In genomic region chr14:48622980-48623379, GRCh38 we compare ENCODE assay signal across 18 cellular contexts.
DNase-seq lines count a peak whose midpoint lies in the region; FAIRE-seq and TF ChIP-seq lines count a peak whose summit lies in the region.
"Had no signal": no experiment of that assay in that cellular context is flagged by ENCODE, and none has a peak within 500 bp of the region (broad histone marks: within the 10 kb centered on the region; RNA-seq: fewer than 3 reads in every experiment).

No MANE protein-coding gene starts in this region.

- no peak overlapping the region for H3K14ac ChIP-seq in mesenchymal stem cell (ENCODE audit: low read length in 2 of 2)

- H3K9ac ChIP-seq in astrocyte (ENCODE audit: low read length) (no peak overlapping the region), mesenchymal stem cell (ENCODE audit: low read length) (no peak overlapping the region)
- H3K9ac ChIP-seq: BLaER1 had no signal

- no peak overlapping the region for H3K18ac ChIP-seq in mesenchymal stem cell (ENCODE audit: low read depth in 1 of 2, low read length in 2 of 2)

- peak; percentile 11 for DNase-seq in HT1080 (ENCODE audit: low read depth)
- DNase-seq in NCI-H226 = peak; percentile 63
- no peak for DNase-seq in astrocyte (ENCODE audit: low read depth)
- peak; percentile 6 for DNase-seq in mesenchymal stem cell
- no peak for DNase-seq in cerebellar cortex (ENCODE audit: low spot score)
- DNase-seq in NCI-H146 treated with DMSO at 0.1 percent for 48 hours (lab: John Stamatoyannopoulos, UW; ENCODE audit: unreplicated experiment) = no peak
- no peak for DNase-seq in urothelium cell line (ENCODE audit: low spot score)
- DNase-seq: 8988T; CD4-positive, alpha-beta memory T cell; DMS153; DMS79; GDM1; H9 had no signal

- no peak overlapping the region for H2AK5ac ChIP-seq in mesenchymal stem cell (ENCODE audit: low read length, severe bottlenecking)

- FAIRE-seq in astrocyte (lab: Jason Lieb, UNC) (no peak), urothelium cell line (lab: Jason Lieb, UNC) (no peak)
- FAIRE-seq: GM12892, GM18507, H1 had no signal

- no peaks in the 10 kb centered on the region for H3K9me3 Mint-ChIP-seq in astrocyte (ENCODE audit: unreplicated experiment)
- H3K9me3 Mint-ChIP-seq: H9 had no signal

- H3K4me1 Mint-ChIP-seq in astrocyte (ENCODE audit: low read depth, unreplicated experiment) = no peaks in the 10 kb centered on the region
- H3K4me1 Mint-ChIP-seq: CD14-positive monocyte; CD4-positive, alpha-beta memory T cell had no signal

- H3K27me3 Mint-ChIP-seq in astrocyte (ENCODE audit: low read depth, unreplicated experiment) = no peaks in the 10 kb centered on the region
- H3K27me3 Mint-ChIP-seq: CD4-positive, alpha-beta memory T cell had no signal

- no peak for TF ChIP-seq CTCF in astrocyte (IDR thresholded peaks at IDR 0.05; ENCODE audit: insufficient read depth, low read depth, low read length)

- no peak overlapping the region for H3K4me3 ChIP-seq in astrocyte (ENCODE audit: insufficient read depth, low read depth, low read length)
- no peak overlapping the region for H3K4me3 ChIP-seq in mesenchymal stem cell (ENCODE audit: insufficient read depth in 1 of 2, low read depth in 1 of 2, low read length in 2 of 2)
- H3K4me3 ChIP-seq: BLaER1 had no signal

- no peak overlapping the region for H2BK15ac ChIP-seq in mesenchymal stem cell (ENCODE audit: low read depth, poor library complexity, severe bottlenecking)

- peak overlapping the region; percentile 2 for H3K27ac ChIP-seq in astrocyte (ENCODE audit: low read depth, low read length)
- no peak overlapping the region for H3K27ac ChIP-seq in mesenchymal stem cell (ENCODE audit: low read length, poor library complexity, severe bottlenecking)
- H3K27ac ChIP-seq: BLaER1 had no signal

- WGBS in mesenchymal stem cell = no CpG with 5 or more reads among the region's 1 CpG

- H3K4me3 Mint-ChIP-seq in astrocyte (ENCODE audit: unreplicated experiment) = no peak overlapping the region
- H3K4me3 Mint-ChIP-seq: CD14-positive monocyte; CD4-positive, alpha-beta memory T cell; H9 had no signal

- no peaks in the 10 kb centered on the region for H4K20me1 ChIP-seq in astrocyte (ENCODE audit: insufficient read depth, low read length)
- H4K20me1 ChIP-seq: BLaER1 had no signal

- no peaks in the 10 kb centered on the region for H3K4me1 ChIP-seq in astrocyte (ENCODE audit: insufficient read depth, low read length)
- H3K4me1 ChIP-seq in mesenchymal stem cell (ENCODE audit: control insufficient read depth, insufficient read depth, low read depth, low read length) = no peaks in the 10 kb centered on the region
- H3K4me1 ChIP-seq: BLaER1 had no signal

- H2BK5ac ChIP-seq in mesenchymal stem cell (ENCODE audit: low read depth, low read length, poor library complexity, severe bottlenecking) = no peak overlapping the region

- no peak overlapping the region for H3K27ac Mint-ChIP-seq in astrocyte (ENCODE audit: unreplicated experiment)
- H3K27ac Mint-ChIP-seq: CD14-positive monocyte; CD4-positive, alpha-beta memory T cell; H9 had no signal

- H2BK120ac ChIP-seq in mesenchymal stem cell (ENCODE audit: low read depth, low read length) = no peak overlapping the region

- H3K23ac ChIP-seq in mesenchymal stem cell (ENCODE audit: low read length in 2 of 2) = no peak overlapping the region

- H3K9me3 ChIP-seq in astrocyte (ENCODE audit: insufficient read depth, low read depth, low read length) = no peaks in the 10 kb centered on the region
- no peaks in the 10 kb centered on the region for H3K9me3 ChIP-seq in mesenchymal stem cell (ENCODE audit: control insufficient read depth, low read length)
- H3K9me3 ChIP-seq: BLaER1 had no signal

- H3K4ac ChIP-seq in mesenchymal stem cell (ENCODE audit: low read depth in 1 of 2, low read length in 2 of 2) = no peak overlapping the region

- no peaks in the 10 kb centered on the region for H3K79me2 ChIP-seq in astrocyte (ENCODE audit: insufficient read depth, low read length)

- H3K36me3 ChIP-seq in astrocyte (ENCODE audit: insufficient read depth, low read length) (no peaks in the 10 kb centered on the region), mesenchymal stem cell (ENCODE audit: control insufficient read depth in 1 of 2, insufficient read depth in 2 of 2, low read depth in 1 of 2, low read length in 2 of 2) (no peaks in the 10 kb centered on the region)
- H3K36me3 ChIP-seq: BLaER1 had no signal

- H3K27me3 ChIP-seq in astrocyte (ENCODE audit: insufficient read depth, low read length) (no peaks in the 10 kb centered on the region), mesenchymal stem cell (ENCODE audit: control insufficient read depth in 1 of 2, insufficient read depth in 1 of 2, low read length in 2 of 2) (no peaks in the 10 kb centered on the region)
- H3K27me3 ChIP-seq: BLaER1 had no signal

- no peak overlapping the region for H4K8ac ChIP-seq in mesenchymal stem cell (ENCODE audit: low read length)

- H3K36me3 Mint-ChIP-seq in astrocyte (ENCODE audit: low read depth, unreplicated experiment) = no peaks in the 10 kb centered on the region
- H3K36me3 Mint-ChIP-seq: CD14-positive monocyte; CD4-positive, alpha-beta memory T cell had no signal

- H2AFZ ChIP-seq in astrocyte (ENCODE audit: low read depth, low read length) = no peak overlapping the region
- H2AFZ ChIP-seq in mesenchymal stem cell (ENCODE audit: low read depth, low read length) = no peak overlapping the region

- no peak overlapping the region for H4K91ac ChIP-seq in mesenchymal stem cell (ENCODE audit: low read length)

- no peak overlapping the region for H2BK12ac ChIP-seq in mesenchymal stem cell (ENCODE audit: low read length in 2 of 2)

- H3K79me1 ChIP-seq in mesenchymal stem cell (replicated peaks; ENCODE audit: low read length, poor library complexity, severe bottlenecking) = no peaks in the 10 kb centered on the region

- H3K4me2 ChIP-seq in astrocyte (ENCODE audit: low read length) (no peak overlapping the region), mesenchymal stem cell (ENCODE audit: low read length, poor library complexity, severe bottlenecking) (no peak overlapping the region)
- H3K4me2 ChIP-seq: BLaER1 had no signal

Comparison
In these comparisons a context has a peak if more than half of its experiments do, and no peak if none do; other contexts are left out.
1. DNase-seq: peak in HT1080 (single experiment), NCI-H226 (single experiment) and mesenchymal stem cell (single experiment); none in astrocyte (single experiment), cerebellar cortex (single experiment), NCI-H146 treated with DMSO at 0.1 percent for 48 hours (single experiment) and urothelium cell line (single experiment).